1 cellular context compared by ENCODE assay signal in the genomic region with DNA sequence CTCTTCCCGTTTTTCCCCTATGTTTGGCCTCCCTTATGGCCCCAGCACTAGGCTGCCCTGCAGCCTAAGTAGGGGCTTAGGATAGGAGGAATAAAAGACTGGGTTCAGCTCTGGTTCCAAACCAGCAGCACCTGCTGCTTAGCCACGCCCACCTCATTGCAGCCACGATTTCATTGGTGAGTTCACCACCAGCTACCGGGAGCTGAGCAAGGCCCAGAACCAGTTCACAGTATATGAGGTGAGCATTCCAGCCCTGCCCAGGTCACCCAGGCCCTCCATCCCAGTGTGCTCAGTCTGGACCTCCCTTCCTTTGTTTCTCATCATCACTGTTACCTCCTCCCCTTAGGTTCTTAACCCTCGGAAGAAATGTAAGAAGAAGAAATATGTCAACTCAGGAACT.
TF ChIP-seq lines count a peak whose summit lies in the region.

No MANE protein-coding gene starts in this region.

TF ChIP-seq in GM23338, 12 proteins besides CTCF, POLR2A, EP300 and RAD21 (continued from another document):
- TF ChIP-seq ZNF462 (CRISPR knock-in tag; IDR thresholded peaks at IDR 0.05) (no peak), STAT1 (IDR thresholded peaks at IDR 0.05; ENCODE audit: unreplicated experiment) (no peak), EZH2phosphoT487 (IDR thresholded peaks at IDR 0.05; ENCODE audit: unreplicated experiment) (no peak), EZH2 (IDR thresholded peaks at IDR 0.05; ENCODE audit: low read depth, unreplicated experiment) (no peak), POLR2AphosphoS5 (IDR thresholded peaks at IDR 0.05; ENCODE audit: low read depth) (no peak), ZNF331 (CRISPR knock-in tag; IDR thresholded peaks at IDR 0.05; ENCODE audit: low read depth) (no peak)
